Comparison of ENCODE assay signal across 14 cellular contexts in genomic region chr2:159144776-159145614, GRCh38.
DNase-seq lines count a peak whose midpoint lies in the region; ATAC-seq and TF ChIP-seq lines count a peak whose summit lies in the region.
"Had no signal": no experiment of that assay in that cellular context is flagged by ENCODE, and none has a peak within 500 bp of the region (broad histone marks: within the 10 kb centered on the region; RNA-seq: fewer than 3 reads in every experiment).

No MANE protein-coding gene starts in this region.

- H3K14ac ChIP-seq in IMR-90 (replicated peaks; ENCODE audit: low read depth, low read length) = no peak overlapping the region; the same call in 1 of the 2 replicates

- H3K4me1 ChIP-seq in IMR-90 (ENCODE audit: control insufficient read depth, insufficient read depth, low read length) = peaks cover 4% of the 10 kb centered on the region
- H3K4me1 ChIP-seq: SJCRH30 had no signal

- no peak overlapping the region for H3K27ac Mint-ChIP-seq in stimulated activated effector memory CD8-positive, alpha-beta T cell treated with anti-CD3 and anti-CD28 coated beads, Interleukin-12 subunit alpha, Interleukin-12 subunit beta, amount 100 ng/mL, for 72 hours
- H3K27ac Mint-ChIP-seq: activated T-helper 17 cell treated with anti-CD3 and anti-CD28 coated beads, Interleukin-2, amount 50 U/mL, for 72 hours had no signal

- no peaks in the 10 kb centered on the region for H3K36me3 Mint-ChIP-seq in activated T-cell treated with anti-CD3 and anti-CD28 coated beads, Interleukin-2, amount 50 U/mL, for 4 hours (ENCODE audit: insufficient read depth)
- H3K36me3 Mint-ChIP-seq in stimulated activated effector memory CD8-positive, alpha-beta T cell treated with anti-CD3 and anti-CD28 coated beads, Interleukin-12 subunit alpha, Interleukin-12 subunit beta, amount 100 ng/mL, for 72 hours = no peaks in the 10 kb centered on the region

- no peak overlapping the region for H2BK15ac ChIP-seq in IMR-90 (ENCODE audit: low read depth, low read length)

- no peak overlapping the region for H3K18ac ChIP-seq in IMR-90 (ENCODE audit: low read depth, low read length)

- H3K4me3 ChIP-seq in IMR-90 (ENCODE audit: insufficient read depth, low read depth, low read length) = no peak overlapping the region
- H3K4me3 ChIP-seq: SJCRH30 had no signal

- no peak overlapping the region for H4K91ac ChIP-seq in IMR-90 (ENCODE audit: insufficient read depth, low read depth, low read length)

- H3K4me1 Mint-ChIP-seq in activated T-cell treated with anti-CD3 and anti-CD28 coated beads, Interleukin-2, amount 50 U/mL, for 4 hours (ENCODE audit: low read depth) = peaks cover 11% of the 10 kb centered on the region
- peaks cover 24% of the 10 kb centered on the region for H3K4me1 Mint-ChIP-seq in stimulated activated effector memory CD8-positive, alpha-beta T cell treated with anti-CD3 and anti-CD28 coated beads, Interleukin-12 subunit alpha, Interleukin-12 subunit beta, amount 100 ng/mL, for 72 hours

- H3K79me1 ChIP-seq in IMR-90 (ENCODE audit: low read depth in 1 of 2, low read length in 2 of 2) = peaks cover 16 to 34% of the 10 kb centered on the region in 2 experiments

- H3K9me3 Mint-ChIP-seq in activated T-cell treated with anti-CD3 and anti-CD28 coated beads, Interleukin-2, amount 50 U/mL, for 4 hours = no peaks in the 10 kb centered on the region
- no peaks in the 10 kb centered on the region for H3K9me3 Mint-ChIP-seq in stimulated activated effector memory CD8-positive, alpha-beta T cell treated with anti-CD3 and anti-CD28 coated beads, Interleukin-12 subunit alpha, Interleukin-12 subunit beta, amount 100 ng/mL, for 72 hours
- H3K9me3 Mint-ChIP-seq: activated T-helper 17 cell treated with anti-CD3 and anti-CD28 coated beads, Interleukin-2, amount 50 U/mL, for 72 hours had no signal

- ATAC-seq in activated T-cell treated with anti-CD3 and anti-CD28 coated beads, Interleukin-2, amount 50 U/mL, for 4 hours = peak in 1 of 2 donors; percentile 46
- ATAC-seq in HG02610 (IDR thresholded peaks at IDR 0.05; ENCODE audit: unreplicated experiment) = peak; percentile 91
- ATAC-seq in IMR-90 (ENCODE audit: low read depth) = no peak
- peak; percentile 95 for ATAC-seq in stimulated activated effector memory CD8-positive, alpha-beta T cell treated with anti-CD3 and anti-CD28 coated beads, Interleukin-12 subunit alpha, Interleukin-12 subunit beta, amount 100 ng/mL, for 72 hours
- ATAC-seq: activated T-helper 17 cell treated with anti-CD3 and anti-CD28 coated beads, Interleukin-2, amount 50 U/mL, for 72 hours had no signal

- no peak overlapping the region; the same call in 1 of the 2 replicates for H2BK20ac ChIP-seq in IMR-90 (ENCODE audit: low read depth, low read length)

- peaks cover 14% of the 10 kb centered on the region; the same call in 1 of the 2 replicates for H3K9me1 ChIP-seq in IMR-90 (ENCODE audit: insufficient read depth, low read length)

- no peak overlapping the region for H2AFZ ChIP-seq in IMR-90 (replicated peaks; ENCODE audit: low read length, poor library complexity)

- H3K27me3 Mint-ChIP-seq in activated T-cell treated with anti-CD3 and anti-CD28 coated beads, Interleukin-2, amount 50 U/mL, for 4 hours (ENCODE audit: low read depth) = peaks cover 4% of the 10 kb centered on the region

- DNase-seq in activated T-cell treated with anti-CD3 and anti-CD28 coated beads, Interleukin-2, amount 50 U/mL, for 4 hours = no peak
- DNase-seq in activated T-cell treated with anti-CD3 and anti-CD28 coated beads for 4 hours (no peak), IMR-90 (no peak), DMS53 (lab: John Stamatoyannopoulos, UW) (no peak), NCI-H2029 (lab: John Stamatoyannopoulos, UW) (no peak), NCI-H82 treated with DMSO at 0.1 percent for 48 hours (lab: John Stamatoyannopoulos, UW; ENCODE audit: unreplicated experiment) (no peak)
- no peak for DNase-seq in stimulated activated effector memory CD8-positive, alpha-beta T cell treated with anti-CD3 and anti-CD28 coated beads, Interleukin-12 subunit alpha, Interleukin-12 subunit beta, amount 100 ng/mL, for 72 hours (ENCODE audit: low spot score in 2 of 2)
- DNase-seq: mesenchymal stem cell; NCI-H2171; SJCRH30; stimulated activated CD4-positive, alpha-beta T cell treated with anti-CD3 and anti-CD28 coated beads, Interleukin-4, amount 100 ng/mL, for 24 hours; substantia nigra had no signal

- TF ChIP-seq POLR2A in IMR-90 (IDR thresholded peaks at IDR 0.05; ENCODE audit: low read depth, low read length) = no peak

- CTCF ChIA-PET in IMR-90 (lab: Yijun Ruan, JAX) = no interaction called here

- H4K20me1 ChIP-seq in IMR-90 (ENCODE audit: insufficient read depth, low read length) = no peaks in the 10 kb centered on the region

- TF ChIP-seq CTCF in IMR-90 (conservative IDR thresholded peaks at IDR 0.05; ENCODE audit: low read depth, low read length) = no peak

- H3K4me2 ChIP-seq in IMR-90 (ENCODE audit: low read depth, low read length) = no peak overlapping the region

- no peak overlapping the region for H2BK5ac ChIP-seq in IMR-90 (ENCODE audit: low read depth, low read length, poor library complexity, severe bottlenecking)

- intact Hi-C loops in IMR-90 (cut with micrococcal nuclease) = no loop called here

- no peaks in the 10 kb centered on the region for H3K9me3 ChIP-seq in IMR-90 (ENCODE audit: control insufficient read depth, insufficient read depth, low read length)
- H3K9me3 ChIP-seq: SJCRH30 had no signal

- no peak overlapping the region for H3K23ac ChIP-seq in IMR-90 (ENCODE audit: low read depth, low read length)

- no peak overlapping the region for H3K4ac ChIP-seq in IMR-90 (ENCODE audit: low read depth, low read length)

- BruUV-seq in IMR-90 (replicated peaks; lab: Mats Ljungman, UMichigan) = no TSS peak

- POLR2A ChIA-PET in IMR-90 (lab: Charles Lee; ENCODE audit: unreplicated experiment) = no interaction called here

- H3K27me3 ChIP-seq in IMR-90 (ENCODE audit: control insufficient read depth, insufficient read depth, low read length) = no peaks in the 10 kb centered on the region
- H3K27me3 ChIP-seq: SJCRH30 had no signal

- 95% methylated on average over 3 of the region's 9 CpGs; no CpG with 5 or more reads in 1 of the 2 experiments for WGBS in IMR-90 (ENCODE audit: extremely low coverage in 2 of 2, insufficient read length in 1 of 2), 2 experiments

- H3K27ac ChIP-seq in IMR-90 (ENCODE audit: insufficient read depth, low read length) = no peak overlapping the region
- H3K27ac ChIP-seq: SJCRH30 had no signal

- no peak overlapping the region for H2BK120ac ChIP-seq in IMR-90 (ENCODE audit: low read depth, low read length)

- no peak overlapping the region for H3K56ac ChIP-seq in IMR-90 (ENCODE audit: extremely low read depth, insufficient read depth, low read length)

- H3K4me3 Mint-ChIP-seq in activated T-cell treated with anti-CD3 and anti-CD28 coated beads, Interleukin-2, amount 50 U/mL, for 4 hours = peak overlapping the region; percentile 25
- H3K4me3 Mint-ChIP-seq in stimulated activated effector memory CD8-positive, alpha-beta T cell treated with anti-CD3 and anti-CD28 coated beads, Interleukin-12 subunit alpha, Interleukin-12 subunit beta, amount 100 ng/mL, for 72 hours = peak overlapping the region; percentile 34
- H3K4me3 Mint-ChIP-seq: activated T-helper 17 cell treated with anti-CD3 and anti-CD28 coated beads, Interleukin-2, amount 50 U/mL, for 72 hours had no signal

- H2AK5ac ChIP-seq in IMR-90 (ENCODE audit: low read depth, low read length) = peak overlapping the region; percentile 13; the same call in 1 of the 2 replicates

- no peak overlapping the region for H2AK9ac ChIP-seq in IMR-90 (replicated peaks; ENCODE audit: low read depth, low read length, poor library complexity)

- no peak overlapping the region for H4K5ac ChIP-seq in IMR-90 (ENCODE audit: low read depth, low read length)

- no peak overlapping the region for H4K8ac ChIP-seq in IMR-90 (ENCODE audit: low read depth in 2 of 2, low read length in 2 of 2)

- dilution Hi-C loops in IMR-90 (cut with HindIII; ENCODE audit: low sequenced_read_pairs, unreplicated experiment) = no loop called here

- no peak for TF ChIP-seq RAD21 in IMR-90 (IDR thresholded peaks at IDR 0.05; ENCODE audit: low read length)

- no peak overlapping the region for H3K9ac ChIP-seq in IMR-90 (ENCODE audit: low read depth, low read length)

- in situ Hi-C loops in IMR-90 (cut with MboI; ENCODE audit: low sequenced_read_pairs) = no loop called here

- peaks cover 4% of the 10 kb centered on the region; the same call in 1 of the 2 replicates for H3K36me3 ChIP-seq in IMR-90 (ENCODE audit: control insufficient read depth, insufficient read depth, low read length)
- H3K36me3 ChIP-seq: SJCRH30 had no signal

TF ChIP-seq in IMR-90, 13 proteins besides CTCF, POLR2A, EP300 and RAD21:
- TF ChIP-seq, protein P1, sequence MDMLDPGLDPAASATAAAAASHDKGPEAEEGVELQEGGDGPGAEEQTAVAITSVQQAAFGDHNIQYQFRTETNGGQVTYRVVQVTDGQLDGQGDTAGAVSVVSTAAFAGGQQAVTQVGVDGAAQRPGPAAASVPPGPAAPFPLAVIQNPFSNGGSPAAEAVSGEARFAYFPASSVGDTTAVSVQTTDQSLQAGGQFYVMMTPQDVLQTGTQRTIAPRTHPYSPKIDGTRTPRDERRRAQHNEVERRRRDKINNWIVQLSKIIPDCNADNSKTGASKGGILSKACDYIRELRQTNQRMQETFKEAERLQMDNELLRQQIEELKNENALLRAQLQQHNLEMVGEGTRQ (IDR thresholded peaks at IDR 0.05; ENCODE audit: low read depth, low read length) = peak; percentile 38
- TF ChIP-seq, protein P2, sequence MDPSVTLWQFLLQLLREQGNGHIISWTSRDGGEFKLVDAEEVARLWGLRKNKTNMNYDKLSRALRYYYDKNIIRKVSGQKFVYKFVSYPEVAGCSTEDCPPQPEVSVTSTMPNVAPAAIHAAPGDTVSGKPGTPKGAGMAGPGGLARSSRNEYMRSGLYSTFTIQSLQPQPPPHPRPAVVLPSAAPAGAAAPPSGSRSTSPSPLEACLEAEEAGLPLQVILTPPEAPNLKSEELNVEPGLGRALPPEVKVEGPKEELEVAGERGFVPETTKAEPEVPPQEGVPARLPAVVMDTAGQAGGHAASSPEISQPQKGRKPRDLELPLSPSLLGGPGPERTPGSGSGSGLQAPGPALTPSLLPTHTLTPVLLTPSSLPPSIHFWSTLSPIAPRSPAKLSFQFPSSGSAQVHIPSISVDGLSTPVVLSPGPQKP (IDR thresholded peaks at IDR 0.05; ENCODE audit: borderline replicate concordance, low read depth, low read length) = no peak
- no peak for TF ChIP-seq MAZ (IDR thresholded peaks at IDR 0.05; ENCODE audit: borderline replicate concordance, low read depth, low read length)
